8 cellular contexts compared by ENCODE assay signal in genomic region chr2:172710584-172711024, GRCh38. TPM values are rescaled to one million over a fixed set of nuclear protein-coding genes. Genes with fewer than 3 reads are reported as not detected.
A peak's percentile ranks its signal among the peaks of the same experiment; 100 is the strongest.
DNase-seq lines count a peak whose midpoint lies in the region; ATAC-seq and TF ChIP-seq lines count a peak whose summit lies in the region.

No MANE protein-coding gene starts in this region.

- CTCF ChIA-PET in activated CD4-positive, alpha-beta memory T cell treated with anti-CD3 and anti-CD28 coated beads, Interleukin-2, amount 10 ng/mL, durations not matched to agents 7 days and 5 days (lab: Charles Lee), result interaction anchor here (1.0 to 1.6 kb wide), 7 partner anchors 9 to 584 kb away, joined by 3 to 10 read pairs (median 4); no protein-coding TSS in a partner anchor

- H3K4me1 Mint-ChIP-seq in GM23338, result no peaks in the 10 kb centered on the region
- no peaks in the 10 kb centered on the region for H3K4me1 Mint-ChIP-seq in activated CD4-positive, alpha-beta memory T cell treated with anti-CD3 and anti-CD28 coated beads, Interleukin-2, amount 10 ng/mL, durations not matched to agents 7 days and 5 days

- H3K9me2 ChIP-seq in GM23338 (ENCODE audit: insufficient read depth), result no peaks in the 10 kb centered on the region

- no peak overlapping the region for H2AFZ ChIP-seq in GM23338

- no peaks in the 10 kb centered on the region for H3F3A ChIP-seq in GM23338 (replicated peaks; ENCODE audit: low read depth)

- H3K79me2 ChIP-seq in GM23338 (replicated peaks; ENCODE audit: insufficient read depth), result no peaks in the 10 kb centered on the region

- POLR2A ChIA-PET in activated CD4-positive, alpha-beta memory T cell treated with anti-CD3 and anti-CD28 coated beads, Interleukin-2, amount 10 ng/mL, durations not matched to agents 7 days and 5 days (lab: Charles Lee), result no interaction called here

- no peaks in the 10 kb centered on the region for H3K27me3 Mint-ChIP-seq in GM23338 (ENCODE audit: insufficient read depth, low read depth, poor library complexity)
- H3K27me3 Mint-ChIP-seq in activated CD4-positive, alpha-beta memory T cell treated with anti-CD3 and anti-CD28 coated beads, Interleukin-2, amount 10 ng/mL, durations not matched to agents 7 days and 5 days, result peaks cover 13% of the 10 kb centered on the region

- no peaks in the 10 kb centered on the region for H3K4me1 ChIP-seq in GM23338 (ENCODE audit: insufficient read depth)

- ATAC-seq in GM23338 (peak; percentile 82), HG03520 (IDR thresholded peaks at IDR 0.05; ENCODE audit: unreplicated experiment) (no peak), GM18517 (IDR thresholded peaks at IDR 0.05; ENCODE audit: unreplicated experiment) (no peak)

- no peak overlapping the region for H3K4me3 ChIP-seq in GM23338

- H3K36me3 Mint-ChIP-seq in GM23338 (ENCODE audit: low read depth), result peaks cover 2% of the 10 kb centered on the region; the same call in 1 of the 3 replicates
- no peaks in the 10 kb centered on the region for H3K36me3 Mint-ChIP-seq in activated CD4-positive, alpha-beta memory T cell treated with anti-CD3 and anti-CD28 coated beads, Interleukin-2, amount 10 ng/mL, durations not matched to agents 7 days and 5 days (ENCODE audit: low read depth)

- H3K9me3 Mint-ChIP-seq in GM23338, result peaks cover 12% of the 10 kb centered on the region; the same call in 2 of the 3 replicates
- no peaks in the 10 kb centered on the region for H3K9me3 Mint-ChIP-seq in activated CD4-positive, alpha-beta memory T cell treated with anti-CD3 and anti-CD28 coated beads, Interleukin-2, amount 10 ng/mL, durations not matched to agents 7 days and 5 days

- no peak overlapping the region for H3K27ac ChIP-seq in C4-2B
- no peak overlapping the region for H3K27ac ChIP-seq in GM23338 (ENCODE audit: low read depth)

- H3K4me3 Mint-ChIP-seq in GM23338, result no peak overlapping the region
- H3K4me3 Mint-ChIP-seq in activated CD4-positive, alpha-beta memory T cell treated with anti-CD3 and anti-CD28 coated beads, Interleukin-2, amount 10 ng/mL, durations not matched to agents 7 days and 5 days, result no peak overlapping the region

- no peaks in the 10 kb centered on the region for H4K20me1 ChIP-seq in GM23338 (replicated peaks; ENCODE audit: insufficient read depth)

- DNase-seq in GM23338 (ENCODE audit: low spot score) (peak; percentile 62), NCI-H226 (peak; percentile 45), fibroblast of peridontal ligament (ENCODE audit: extremely low read depth) (peak; percentile 97), pons (ENCODE audit: low spot score) (peak; percentile 39)
- DNase-seq in activated CD4-positive, alpha-beta memory T cell treated with anti-CD3 and anti-CD28 coated beads, Interleukin-2, amount 10 ng/mL, durations not matched to agents 7 days and 5 days, result peak; percentile 24

- H3K4me2 ChIP-seq in GM23338, result no peak overlapping the region

- H3K27me3 ChIP-seq in GM23338 (ENCODE audit: insufficient read depth), result no peaks in the 10 kb centered on the region

- no peak overlapping the region for H3K27ac Mint-ChIP-seq in GM23338
- H3K27ac Mint-ChIP-seq in activated CD4-positive, alpha-beta memory T cell treated with anti-CD3 and anti-CD28 coated beads, Interleukin-2, amount 10 ng/mL, durations not matched to agents 7 days and 5 days, result no peak overlapping the region

- H3K36me3 ChIP-seq in GM23338 (ENCODE audit: insufficient read depth), result no peaks in the 10 kb centered on the region

- peak; percentile 84 for TF ChIP-seq CTCF in C4-2B (conservative IDR thresholded peaks at IDR 0.05)
- peak; percentile 78 to 87 for TF ChIP-seq CTCF in GM23338 (conservative IDR thresholded peaks at IDR 0.05; ENCODE audit: low read depth in 2 of 2)

TF ChIP-seq in GM23338, 12 proteins besides CTCF, POLR2A, EP300 and RAD21:
- TF ChIP-seq CREB1 (CRISPR knock-in tag; IDR thresholded peaks at IDR 0.05; ENCODE audit: low read depth), result no peak
- no peak for TF ChIP-seq ETS1 (IDR thresholded peaks at IDR 0.05)
- no peak for TF ChIP-seq STAT1 (IDR thresholded peaks at IDR 0.05; ENCODE audit: unreplicated experiment)
- no peak for TF ChIP-seq ZNF114 (CRISPR knock-in tag; IDR thresholded peaks at IDR 0.05)
- no peak for TF ChIP-seq EZH2 (IDR thresholded peaks at IDR 0.05; ENCODE audit: low read depth, unreplicated experiment)
- TF ChIP-seq EZH2phosphoT487 (IDR thresholded peaks at IDR 0.05; ENCODE audit: unreplicated experiment), result no peak
- TF ChIP-seq NANOG (IDR thresholded peaks at IDR 0.05; ENCODE audit: borderline replicate concordance), result no peak
- TF ChIP-seq ZNF331 (CRISPR knock-in tag; IDR thresholded peaks at IDR 0.05; ENCODE audit: low read depth), result no peak
- no peak for TF ChIP-seq POLR2AphosphoS5 (IDR thresholded peaks at IDR 0.05; ENCODE audit: low read depth)

RNA-seq across cellular contexts. Expression of gene RAPGEF4, which starts 25.0 kb away (rescaled TPM):
- total RNA-seq in GM23338 (2014; rRNA removed; shearing (Covaris generic)), result 1.9 and 4.7 TPM in 2 replicates
- 0.80 and 1.7 TPM in 2 replicates for polyA plus RNA-seq in GM23338 (2016; fragmentation: Nextera tagmentation; extraction: Ambion mirVana)
- under 1 TPM; 0.23 to 0.40 TPM for total RNA-seq in activated CD4-positive, alpha-beta memory T cell treated with anti-CD3 and anti-CD28 coated beads, Interleukin-2, amount 10 ng/mL, durations not matched to agents 7 days and 5 days

Comparison
In these comparisons a context has a peak if more than half of its experiments do, and no peak if none do; other contexts are left out.
1. DNase-seq: peak in every context shown above with its lines; median percentile 97 in fibroblast of peridontal ligament; 62 in GM23338; 45 in NCI-H226; 39 in pons; 24 in activated CD4-positive, alpha-beta memory T cell treated with anti-CD3 and anti-CD28 coated beads, Interleukin-2, amount 10 ng/mL, durations not matched to agents 7 days and 5 days.